ENCODE assay signal across 1 cellular context in the genomic region with DNA sequence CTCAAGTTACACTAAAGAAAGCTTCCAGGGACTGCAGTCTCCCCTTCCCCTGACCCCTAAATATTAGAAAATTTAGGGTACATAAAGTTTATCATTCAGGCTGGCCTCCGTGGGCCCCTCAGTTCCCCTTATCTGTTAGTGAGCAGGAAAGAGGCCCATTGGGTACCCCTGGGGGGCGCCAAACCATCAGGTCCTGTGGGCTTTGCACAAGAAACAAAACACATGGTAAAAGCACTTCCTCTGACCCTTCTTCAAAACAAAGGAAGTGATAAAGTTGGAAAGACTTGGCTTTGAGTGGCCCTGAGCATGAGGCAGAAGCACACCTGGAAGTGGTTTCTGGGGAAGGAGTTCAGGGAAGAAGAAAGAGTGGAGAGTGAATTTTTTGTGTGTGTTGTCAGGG.
TF ChIP-seq lines count a peak whose summit lies in the region.

No MANE protein-coding gene starts in this region.

TF ChIP-seq in H1, 55 proteins besides CTCF, POLR2A, EP300 and RAD21 (continued from another document):
- TF ChIP-seq, protein P1, sequence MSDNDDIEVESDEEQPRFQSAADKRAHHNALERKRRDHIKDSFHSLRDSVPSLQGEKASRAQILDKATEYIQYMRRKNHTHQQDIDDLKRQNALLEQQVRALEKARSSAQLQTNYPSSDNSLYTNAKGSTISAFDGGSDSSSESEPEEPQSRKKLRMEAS (IDR thresholded peaks at IDR 0.05) = peak; percentile 81
- TF ChIP-seq, protein P2, sequence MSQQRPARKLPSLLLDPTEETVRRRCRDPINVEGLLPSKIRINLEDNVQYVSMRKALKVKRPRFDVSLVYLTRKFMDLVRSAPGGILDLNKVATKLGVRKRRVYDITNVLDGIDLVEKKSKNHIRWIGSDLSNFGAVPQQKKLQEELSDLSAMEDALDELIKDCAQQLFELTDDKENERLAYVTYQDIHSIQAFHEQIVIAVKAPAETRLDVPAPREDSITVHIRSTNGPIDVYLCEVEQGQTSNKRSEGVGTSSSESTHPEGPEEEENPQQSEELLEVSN (IDR thresholded peaks at IDR 0.05) = peak; percentile 61; the same call in 1 of the 2 replicates
- TF ChIP-seq EGR1 (IDR thresholded peaks at IDR 0.05; ENCODE audit: borderline replicate concordance, low read depth, low read length) = no peak
- no peak for TF ChIP-seq KDM4A (IDR thresholded peaks at IDR 0.05; ENCODE audit: low read depth, low read length, severe bottlenecking)
- no peak for TF ChIP-seq BRCA1 (IDR thresholded peaks at IDR 0.05; ENCODE audit: low read depth, low read length)
- no peak for TF ChIP-seq POLR2AphosphoS5 (IDR thresholded peaks at IDR 0.05; ENCODE audit: low read depth, low read length)
- TF ChIP-seq CBX8 (IDR thresholded peaks at IDR 0.05; ENCODE audit: borderline replicate concordance, low read depth, low read length) = no peak
- no peak for TF ChIP-seq MAFK (IDR thresholded peaks at IDR 0.05; ENCODE audit: low read depth, low read length)
- TF ChIP-seq BACH1 (IDR thresholded peaks at IDR 0.05; ENCODE audit: low read length) = no peak
- no peak for TF ChIP-seq GTF2F1 (IDR thresholded peaks at IDR 0.05; ENCODE audit: borderline replicate concordance, low read depth, low read length)
- TF ChIP-seq, protein P3, sequence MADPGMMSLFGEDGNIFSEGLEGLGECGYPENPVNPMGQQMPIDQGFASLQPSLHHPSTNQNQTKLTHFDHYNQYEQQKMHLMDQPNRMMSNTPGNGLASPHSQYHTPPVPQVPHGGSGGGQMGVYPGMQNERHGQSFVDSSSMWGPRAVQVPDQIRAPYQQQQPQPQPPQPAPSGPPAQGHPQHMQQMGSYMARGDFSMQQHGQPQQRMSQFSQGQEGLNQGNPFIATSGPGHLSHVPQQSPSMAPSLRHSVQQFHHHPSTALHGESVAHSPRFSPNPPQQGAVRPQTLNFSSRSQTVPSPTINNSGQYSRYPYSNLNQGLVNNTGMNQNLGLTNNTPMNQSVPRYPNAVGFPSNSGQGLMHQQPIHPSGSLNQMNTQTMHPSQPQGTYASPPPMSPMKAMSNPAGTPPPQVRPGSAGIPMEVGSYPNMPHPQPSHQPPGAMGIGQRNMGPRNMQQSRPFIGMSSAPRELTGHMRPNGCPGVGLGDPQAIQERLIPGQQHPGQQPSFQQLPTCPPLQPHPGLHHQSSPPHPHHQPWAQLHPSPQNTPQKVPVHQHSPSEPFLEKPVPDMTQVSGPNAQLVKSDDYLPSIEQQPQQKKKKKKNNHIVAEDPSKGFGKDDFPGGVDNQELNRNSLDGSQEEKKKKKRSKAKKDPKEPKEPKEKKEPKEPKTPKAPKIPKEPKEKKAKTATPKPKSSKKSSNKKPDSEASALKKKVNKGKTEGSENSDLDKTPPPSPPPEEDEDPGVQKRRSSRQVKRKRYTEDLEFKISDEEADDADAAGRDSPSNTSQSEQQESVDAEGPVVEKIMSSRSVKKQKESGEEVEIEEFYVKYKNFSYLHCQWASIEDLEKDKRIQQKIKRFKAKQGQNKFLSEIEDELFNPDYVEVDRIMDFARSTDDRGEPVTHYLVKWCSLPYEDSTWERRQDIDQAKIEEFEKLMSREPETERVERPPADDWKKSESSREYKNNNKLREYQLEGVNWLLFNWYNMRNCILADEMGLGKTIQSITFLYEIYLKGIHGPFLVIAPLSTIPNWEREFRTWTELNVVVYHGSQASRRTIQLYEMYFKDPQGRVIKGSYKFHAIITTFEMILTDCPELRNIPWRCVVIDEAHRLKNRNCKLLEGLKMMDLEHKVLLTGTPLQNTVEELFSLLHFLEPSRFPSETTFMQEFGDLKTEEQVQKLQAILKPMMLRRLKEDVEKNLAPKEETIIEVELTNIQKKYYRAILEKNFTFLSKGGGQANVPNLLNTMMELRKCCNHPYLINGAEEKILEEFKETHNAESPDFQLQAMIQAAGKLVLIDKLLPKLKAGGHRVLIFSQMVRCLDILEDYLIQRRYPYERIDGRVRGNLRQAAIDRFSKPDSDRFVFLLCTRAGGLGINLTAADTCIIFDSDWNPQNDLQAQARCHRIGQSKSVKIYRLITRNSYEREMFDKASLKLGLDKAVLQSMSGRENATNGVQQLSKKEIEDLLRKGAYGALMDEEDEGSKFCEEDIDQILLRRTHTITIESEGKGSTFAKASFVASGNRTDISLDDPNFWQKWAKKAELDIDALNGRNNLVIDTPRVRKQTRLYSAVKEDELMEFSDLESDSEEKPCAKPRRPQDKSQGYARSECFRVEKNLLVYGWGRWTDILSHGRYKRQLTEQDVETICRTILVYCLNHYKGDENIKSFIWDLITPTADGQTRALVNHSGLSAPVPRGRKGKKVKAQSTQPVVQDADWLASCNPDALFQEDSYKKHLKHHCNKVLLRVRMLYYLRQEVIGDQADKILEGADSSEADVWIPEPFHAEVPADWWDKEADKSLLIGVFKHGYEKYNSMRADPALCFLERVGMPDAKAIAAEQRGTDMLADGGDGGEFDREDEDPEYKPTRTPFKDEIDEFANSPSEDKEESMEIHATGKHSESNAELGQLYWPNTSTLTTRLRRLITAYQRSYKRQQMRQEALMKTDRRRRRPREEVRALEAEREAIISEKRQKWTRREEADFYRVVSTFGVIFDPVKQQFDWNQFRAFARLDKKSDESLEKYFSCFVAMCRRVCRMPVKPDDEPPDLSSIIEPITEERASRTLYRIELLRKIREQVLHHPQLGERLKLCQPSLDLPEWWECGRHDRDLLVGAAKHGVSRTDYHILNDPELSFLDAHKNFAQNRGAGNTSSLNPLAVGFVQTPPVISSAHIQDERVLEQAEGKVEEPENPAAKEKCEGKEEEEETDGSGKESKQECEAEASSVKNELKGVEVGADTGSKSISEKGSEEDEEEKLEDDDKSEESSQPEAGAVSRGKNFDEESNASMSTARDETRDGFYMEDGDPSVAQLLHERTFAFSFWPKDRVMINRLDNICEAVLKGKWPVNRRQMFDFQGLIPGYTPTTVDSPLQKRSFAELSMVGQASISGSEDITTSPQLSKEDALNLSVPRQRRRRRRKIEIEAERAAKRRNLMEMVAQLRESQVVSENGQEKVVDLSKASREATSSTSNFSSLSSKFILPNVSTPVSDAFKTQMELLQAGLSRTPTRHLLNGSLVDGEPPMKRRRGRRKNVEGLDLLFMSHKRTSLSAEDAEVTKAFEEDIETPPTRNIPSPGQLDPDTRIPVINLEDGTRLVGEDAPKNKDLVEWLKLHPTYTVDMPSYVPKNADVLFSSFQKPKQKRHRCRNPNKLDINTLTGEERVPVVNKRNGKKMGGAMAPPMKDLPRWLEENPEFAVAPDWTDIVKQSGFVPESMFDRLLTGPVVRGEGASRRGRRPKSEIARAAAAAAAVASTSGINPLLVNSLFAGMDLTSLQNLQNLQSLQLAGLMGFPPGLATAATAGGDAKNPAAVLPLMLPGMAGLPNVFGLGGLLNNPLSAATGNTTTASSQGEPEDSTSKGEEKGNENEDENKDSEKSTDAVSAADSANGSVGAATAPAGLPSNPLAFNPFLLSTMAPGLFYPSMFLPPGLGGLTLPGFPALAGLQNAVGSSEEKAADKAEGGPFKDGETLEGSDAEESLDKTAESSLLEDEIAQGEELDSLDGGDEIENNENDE (IDR thresholded peaks at IDR 0.05; ENCODE audit: insufficient replicate concordance, low read length) = no peak
- no peak for TF ChIP-seq EZH2 (IDR thresholded peaks at IDR 0.05; ENCODE audit: low read depth, low read length, severe bottlenecking)
- TF ChIP-seq YY1 (IDR thresholded peaks at IDR 0.05; ENCODE audit: low read depth, low read length) = no peak
- TF ChIP-seq KDM1A (IDR thresholded peaks at IDR 0.05; ENCODE audit: borderline replicate concordance, low read length) = no peak
- TF ChIP-seq SAP30 (IDR thresholded peaks at IDR 0.05; ENCODE audit: insufficient read depth, insufficient replicate concordance, low read length) = no peak
- no peak for TF ChIP-seq CHD1 (IDR thresholded peaks at IDR 0.05; ENCODE audit: low read depth, low read length)
- peak; percentile 91 for TF ChIP-seq CEBPB (IDR thresholded peaks at IDR 0.05; ENCODE audit: low read depth, low read length)
- TF ChIP-seq TAF7 (optimal IDR thresholded peaks at IDR 0.05; ENCODE audit: borderline replicate concordance, low read depth, low read length) = no peak
- no peak for TF ChIP-seq TAF1 (IDR thresholded peaks at IDR 0.05; ENCODE audit: low read depth, low read length)
TF ChIP-seq in H1: peak in this region for 3.
